8 cellular contexts compared by ENCODE assay signal in the genomic region with DNA sequence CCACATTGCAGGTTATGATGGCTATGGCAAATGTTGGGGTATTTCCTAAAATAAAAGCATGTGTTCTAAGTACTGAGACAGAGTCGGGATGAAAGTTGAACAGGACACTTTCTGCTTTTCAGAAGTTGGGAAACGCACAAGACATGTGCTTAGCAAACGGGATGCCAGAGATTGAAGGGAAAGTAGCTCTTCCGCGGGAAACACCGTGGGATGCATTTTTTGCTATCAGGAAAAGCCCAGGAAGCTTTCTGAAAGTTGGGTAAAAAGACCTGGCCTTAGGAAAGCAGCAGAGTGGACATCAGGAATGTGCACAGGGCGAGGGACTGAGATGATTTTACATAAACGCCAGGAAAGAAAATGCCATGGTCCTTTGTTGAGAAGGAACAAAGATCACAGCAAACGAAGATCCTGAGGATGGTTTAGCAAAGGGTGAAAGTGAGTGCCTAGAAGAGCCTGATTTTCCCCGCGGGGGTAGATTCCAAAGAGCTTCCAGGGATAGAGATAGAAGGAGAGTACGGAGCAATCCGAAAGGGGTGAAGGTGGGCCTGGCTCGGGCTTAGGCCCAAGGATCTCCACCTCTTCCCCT. TPM values are rescaled to one million over a fixed set of nuclear protein-coding genes. Genes with fewer than 3 reads are reported as not detected.
DNase-seq lines count a peak whose midpoint lies in the region; ATAC-seq, FAIRE-seq and TF ChIP-seq lines count a peak whose summit lies in the region.

No MANE protein-coding gene starts in this region.

- H3K4me1 ChIP-seq in HUES6 (ENCODE audit: control insufficient read depth, insufficient read depth, low read length) (peaks cover 14% of the 10 kb centered on the region), mucosa of stomach (ENCODE audit: control insufficient read depth, insufficient read depth, low read length) (peaks cover 9% of the 10 kb centered on the region)

- no peak for FAIRE-seq in bronchial epithelial cell (lab: Jason Lieb, UNC)

- H3K4me3 ChIP-seq in HUES6 (ENCODE audit: low read depth, low read length) = peak overlapping the region; percentile 91
- H3K4me3 ChIP-seq in bronchial epithelial cell (ENCODE audit: low read depth, low read length) = peak overlapping the region; percentile 88
- peak overlapping the region; percentile 63 for H3K4me3 ChIP-seq in mucosa of stomach (ENCODE audit: low read length)

- H3K9ac ChIP-seq in HUES6 (ENCODE audit: low read length) (peak overlapping the region; percentile 95), mucosa of stomach (ENCODE audit: low read length) (peak overlapping the region; percentile 60)

- DNase-seq in AG08396 (ENCODE audit: low spot score) (peak; percentile 19), bronchial epithelial cell (ENCODE audit: low read depth) (peak; percentile 10), NCI-H2171 treated with DMSO at 0.1 percent for 48 hours (lab: John Stamatoyannopoulos, UW) (no peak), NCI-H748 treated with DMSO at 0.1 percent for 48 hours (lab: John Stamatoyannopoulos, UW) (no peak), inferior parietal cortex (ENCODE audit: extremely low spot score) (no peak)

- TF ChIP-seq CTCF in bronchial epithelial cell (IDR thresholded peaks at IDR 0.05; ENCODE audit: insufficient read depth, low read length, severe bottlenecking) = no peak

- H3K27me3 ChIP-seq in HUES6 (ENCODE audit: control insufficient read depth, insufficient read depth, low read length) (no peaks in the 10 kb centered on the region), bronchial epithelial cell (ENCODE audit: control insufficient read depth, insufficient read depth, low read length) (no peaks in the 10 kb centered on the region), mucosa of stomach (ENCODE audit: control insufficient read depth, insufficient read depth, low read length) (no peaks in the 10 kb centered on the region)

- H3K27ac ChIP-seq in HUES6 (ENCODE audit: low read depth, low read length) = peak overlapping the region; percentile 93; the same call in 1 of the 2 replicates

- H3K9me3 ChIP-seq in HUES6 (ENCODE audit: control insufficient read depth, insufficient read depth, low read depth, low read length) (no peaks in the 10 kb centered on the region), mucosa of stomach (ENCODE audit: control insufficient read depth, low read length) (no peaks in the 10 kb centered on the region)

- no peak for ATAC-seq in HG02678 (IDR thresholded peaks at IDR 0.05; ENCODE audit: unreplicated experiment)

- H3K36me3 ChIP-seq in HUES6 (ENCODE audit: control insufficient read depth, insufficient read depth, low read length) (peaks cover 48% of the 10 kb centered on the region), bronchial epithelial cell (ENCODE audit: control insufficient read depth, insufficient read depth, low read length) (peaks cover 1% of the 10 kb centered on the region), mucosa of stomach (ENCODE audit: control insufficient read depth, insufficient read depth, low read length) (no peaks in the 10 kb centered on the region)

RNA-seq across cellular contexts. Expression of a gene that starts 1.1 kb away (rescaled TPM):
- total RNA-seq in bronchial epithelial cell = 1.5 and 2.4 TPM in 2 replicates

RNA-seq across cellular contexts. Expression of a gene that starts 36.2 kb away (rescaled TPM):
- total RNA-seq in bronchial epithelial cell = 11.3 and 22.1 TPM in 2 replicates

RNA-seq across cellular contexts. Expression of a gene that starts 53.8 kb away (rescaled TPM):
- total RNA-seq in bronchial epithelial cell = 3.7 and 5.8 TPM in 2 replicates

Comparison
In these comparisons a context has a peak if more than half of its experiments do, and no peak if none do; other contexts are left out.
1. DNase-seq: peak in AG08396 (single experiment) and bronchial epithelial cell (single experiment); none in NCI-H2171 treated with DMSO at 0.1 percent for 48 hours (single experiment), NCI-H748 treated with DMSO at 0.1 percent for 48 hours (single experiment) and inferior parietal cortex (single experiment).
2. Peak in every context shown above with its lines, with median percentiles within 50 percentile points of each other: H3K4me3 ChIP-seq.